23 cellular contexts compared by ENCODE assay signal in genomic region chr6:4192173-4192572, GRCh38.
"Had no signal": no experiment of that assay in that cellular context is flagged by ENCODE, and none has a peak within 500 bp of the region (broad histone marks: within the 10 kb centered on the region; RNA-seq: fewer than 3 reads in every experiment).

No MANE protein-coding gene starts in this region.

- H3K9me3 Mint-ChIP-seq: memory B cell, mesothelial cell of epicardium, nephron had no signal

- H3K27ac Mint-ChIP-seq: endodermal cell, memory B cell, mesothelial cell of epicardium, nephron had no signal

- H3K4me3 Mint-ChIP-seq: endodermal cell, memory B cell, mesothelial cell of epicardium, naive B cell, nephron had no signal

- H2AFZ ChIP-seq: hepatocyte had no signal

- H3K27ac ChIP-seq: coronary artery, hepatocyte, left ventricle myocardium inferior, lower lobe of right lung, psoas muscle, skin epidermis had no signal

- H3K4me1 Mint-ChIP-seq: memory B cell, mesothelial cell of epicardium, naive B cell, nephron had no signal

- H3K4me1 ChIP-seq: left ventricle myocardium inferior, lower lobe of right lung, psoas muscle had no signal

- H3K27me3 ChIP-seq: hepatocyte had no signal

- H3K79me2 ChIP-seq: hepatocyte had no signal

- H3K9me3 ChIP-seq: lower lobe of right lung, psoas muscle had no signal

- H3K4me2 ChIP-seq: hepatocyte had no signal

- DNase-seq: effector CD4-positive, alpha-beta T cell; endodermal cell; erythroblast; foreskin melanocyte; head of caudate nucleus; kidney; left cardiac atrium; left ventricle myocardium inferior; lower lobe of right lung; naive B cell; psoas muscle; retina; stimulated activated CD4-positive, alpha-beta T cell treated with anti-CD3 and anti-CD28 coated beads, Interleukin-2, amount 100 ng/mL, for 24 hours; stimulated activated CD4-positive, alpha-beta T cell treated with anti-CD3 and anti-CD28 coated beads, Interleukin-4, amount 100 ng/mL, for 4 hours; stimulated activated naive CD4-positive, alpha-beta T cell treated with Interleukin-2 at 50 U/mL for 16 hours; trophoblast cell had no signal

- H3K4me3 ChIP-seq: coronary artery, hepatocyte, left ventricle myocardium inferior, lower lobe of right lung, psoas muscle, skin epidermis had no signal

- H3K36me3 Mint-ChIP-seq: memory B cell, mesothelial cell of epicardium, naive B cell had no signal

- ATAC-seq: left cardiac atrium, psoas muscle, sciatic nerve had no signal

- H3K36me3 ChIP-seq: left ventricle myocardium inferior, lower lobe of right lung had no signal
